In genomic region chr5:2156358-2157059, GRCh38 we compare ENCODE assay signal across 25 cellular contexts.
"Had no signal": no experiment of that assay in that cellular context is flagged by ENCODE, and none has a peak within 500 bp of the region (broad histone marks: within the 10 kb centered on the region; RNA-seq: fewer than 3 reads in every experiment).

No MANE protein-coding gene starts in this region.

- H3K4me3 ChIP-seq: breast epithelium, esophagus muscularis mucosa, left ventricle myocardium inferior, lung, sigmoid colon, vagina had no signal

- H3K27me3 ChIP-seq: breast epithelium, sigmoid colon, vagina had no signal

- H3K4me1 ChIP-seq: breast epithelium, esophagus muscularis mucosa, left ventricle myocardium inferior, sigmoid colon, vagina had no signal

- FAIRE-seq: islet of Langerhans, small intestine had no signal

- H3K9me3 ChIP-seq: breast epithelium, left ventricle myocardium inferior, sigmoid colon, vagina had no signal

- H3K27ac ChIP-seq: breast epithelium, esophagus muscularis mucosa, left ventricle myocardium inferior, sigmoid colon, vagina had no signal

- ATAC-seq: stimulated activated memory B cell treated with anti-CD40 and anti-IgM and Interleukin-4, amounts not matched to agents 10 μg/mL and 1 μg/mL and 100 μg/mL, for 72 hours; stimulated activated naive CD8-positive, alpha-beta T cell treated with anti-CD3 and anti-CD28 coated beads, Interleukin-15, amount 100 ng/mL, for 72 hours had no signal

- H3K36me3 ChIP-seq: breast epithelium, esophagus muscularis mucosa, left ventricle myocardium inferior, sigmoid colon, vagina had no signal

- DNase-seq: activated CD4-positive, alpha-beta memory T cell treated with anti-CD3 and anti-CD28 coated beads, Interleukin-2, amount 10 ng/mL, durations not matched to agents 7 days and 5 days; activated CD4-positive, alpha-beta T cell treated with anti-CD3 and anti-CD28 coated beads for 1 hour; activated CD4-positive, alpha-beta T cell treated with anti-CD3 and anti-CD28 coated beads, Interleukin-2, amount 10 ng/mL, durations not matched to agents 7 days and 5 days; activated CD8-positive, alpha-beta memory T cell treated with anti-CD3 and anti-CD28 coated beads, Interleukin-2, amount 50 U/mL, for 48 hours; activated gamma-delta T cell treated with Interleukin-2 at 50 U/mL for 16 hours; activated naive CD4-positive, alpha-beta T cell treated with anti-CD3 and anti-CD28 coated beads, Interleukin-2, amount 50 U/mL, for 16 hours; activated T-cell treated with anti-CD3 and anti-CD28 coated beads, Interleukin-2, amount 50 U/mL, for 24 hours; amniotic stem cell; dermis blood vessel endothelial cell; effector CD4-positive, alpha-beta T cell; foreskin melanocyte; left ventricle myocardium inferior; sigmoid colon; small intestine; stimulated activated CD4-positive, alpha-beta T cell treated with anti-CD3 and anti-CD28 coated beads, Interleukin-1b, Interleukin-23, amount 100 ng/mL, for 48 hours; stimulated activated CD4-positive, alpha-beta T cell treated with anti-CD3 and anti-CD28 coated beads, Interleukin-4, amount 100 ng/mL, for 4 hours; stimulated activated CD8-positive, alpha-beta memory T cell treated with anti-CD3 and anti-CD28 coated beads, Interleukin-4, amount 100 ng/mL, for 48 hours; stimulated activated naive CD8-positive, alpha-beta T cell treated with anti-CD3 and anti-CD28 coated beads, Interleukin-15, amount 100 ng/mL, for 72 hours; substantia nigra had no signal
